In the genomic region with DNA sequence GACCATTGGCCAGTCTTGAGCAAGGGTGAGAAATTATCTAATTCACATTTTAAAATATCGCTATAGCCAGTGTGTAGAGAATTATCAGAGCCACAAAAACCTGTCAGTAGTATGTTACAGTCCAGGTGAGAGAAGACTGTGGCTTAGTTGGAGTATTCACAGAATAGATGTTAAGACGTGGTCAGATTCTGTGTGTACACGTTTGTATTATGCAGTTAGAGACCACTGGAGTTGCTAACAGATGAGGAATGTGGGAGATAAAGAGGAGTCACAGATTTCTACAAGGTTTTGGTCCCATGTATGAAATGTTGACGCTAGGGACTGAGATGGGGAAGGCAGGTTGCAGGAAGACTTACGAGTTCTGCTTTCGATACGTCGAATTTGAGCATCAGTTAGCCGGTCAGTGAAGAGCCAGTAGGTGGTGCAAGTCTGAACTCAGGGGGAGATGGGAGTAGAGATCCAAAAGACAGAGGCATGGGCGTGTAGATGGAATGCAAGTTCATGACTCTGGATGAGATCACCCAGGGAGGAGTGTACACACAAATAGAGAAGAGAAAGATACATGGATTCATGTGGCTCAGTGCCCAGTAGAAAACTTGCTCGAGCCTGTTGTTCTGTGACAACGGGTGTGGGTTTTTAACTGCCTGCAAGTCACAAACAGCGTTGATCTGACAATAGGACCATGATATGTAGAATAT, we compare ENCODE assay signal across 8 cellular contexts.
DNase-seq lines count a peak whose midpoint lies in the region; ATAC-seq and TF ChIP-seq lines count a peak whose summit lies in the region.

No MANE protein-coding gene starts in this region.

- DNase-seq in NCI-H2107 treated with DMSO at 0.1 percent for 48 hours (lab: John Stamatoyannopoulos, UW; ENCODE audit: unreplicated experiment) (peak; percentile 19), NCI-H2107 (lab: John Stamatoyannopoulos, UW) (no peak), WTC11 (ENCODE audit: low spot score) (peak; percentile 22), iPS DF 6.9 (ENCODE audit: low read depth, low spot score) (peak; percentile 11), upper lobe of left lung (peak in 1 of 2 donors; percentile 24)
- no peak for DNase-seq in activated T-helper 2 cell treated with anti-CD3 and anti-CD28 coated beads, Interferon-gamma antibody, Interleukin-2, Interleukin-4, amounts not matched to agents 10 μg/mL and 5 μg/mL and 100 μg/mL, durations not matched to agents 14 hours and 24 hours and 36 hours (ENCODE audit: low spot score)
- DNase-seq in activated T-cell treated with anti-CD3 and anti-CD28 coated beads, Interleukin-2, amount 50 U/mL, for 24 hours, result no peak

- H3K9me3 ChIP-seq in iPS DF 6.9 (ENCODE audit: control insufficient read depth, insufficient read depth, low read length) (no peaks in the 10 kb centered on the region), upper lobe of left lung (no peaks in the 10 kb centered on the region)

- intact Hi-C loops in activated T-helper 2 cell treated with anti-CD3 and anti-CD28 coated beads, Interferon-gamma antibody, Interleukin-2, Interleukin-4, amounts not matched to agents 10 μg/mL and 5 μg/mL and 100 μg/mL, durations not matched to agents 14 hours and 24 hours and 36 hours (cut with micrococcal nuclease), result no loop called here

- no peak overlapping the region for H3K27ac Mint-ChIP-seq in WTC11
- H3K27ac Mint-ChIP-seq in activated T-helper 2 cell treated with anti-CD3 and anti-CD28 coated beads, Interferon-gamma antibody, Interleukin-2, Interleukin-4, amounts not matched to agents 10 μg/mL and 5 μg/mL and 100 μg/mL, durations not matched to agents 14 hours and 24 hours and 36 hours, result no peak overlapping the region
- H3K27ac Mint-ChIP-seq in activated T-cell treated with anti-CD3 and anti-CD28 coated beads, Interleukin-2, amount 50 U/mL, for 24 hours, result no peak overlapping the region

- no CpG with 5 or more reads among the region's 13 CpGs for WGBS in iPS DF 6.9 (ENCODE audit: insufficient coverage, insufficient read length)
- WGBS in upper lobe of left lung, 2 donors, result 76 to 78% methylated on average over 13 of the region's 13 CpGs

- TF ChIP-seq EP300 in upper lobe of left lung (IDR thresholded peaks at IDR 0.05), result no peak

- H3K27me3 ChIP-seq in iPS DF 6.9 (ENCODE audit: control insufficient read depth, insufficient read depth, low read length) (0 out of 2 replicates have a peak, but pooled peaks cover 2% of the 10 kb centered on the region), upper lobe of left lung (no peaks in the 10 kb centered on the region)

- H3K4me1 Mint-ChIP-seq in WTC11, result no peaks in the 10 kb centered on the region
- H3K4me1 Mint-ChIP-seq in activated T-helper 2 cell treated with anti-CD3 and anti-CD28 coated beads, Interferon-gamma antibody, Interleukin-2, Interleukin-4, amounts not matched to agents 10 μg/mL and 5 μg/mL and 100 μg/mL, durations not matched to agents 14 hours and 24 hours and 36 hours (ENCODE audit: low read depth), result no peaks in the 10 kb centered on the region
- no peaks in the 10 kb centered on the region for H3K4me1 Mint-ChIP-seq in activated T-cell treated with anti-CD3 and anti-CD28 coated beads, Interleukin-2, amount 50 U/mL, for 24 hours (ENCODE audit: low read depth)

- POLR2A ChIA-PET in WTC11 (lab: Charles Lee), result no interaction called here

- H3K4me1 ChIP-seq in iPS DF 6.9 (ENCODE audit: control insufficient read depth, insufficient read depth, low read length) (no peaks in the 10 kb centered on the region), upper lobe of left lung (peaks cover 0 to 5% (median 1%) of the 10 kb centered on the region in 4 donors)

- no peaks in the 10 kb centered on the region for H3K27me3 Mint-ChIP-seq in WTC11 (ENCODE audit: low read depth)
- no peaks in the 10 kb centered on the region for H3K27me3 Mint-ChIP-seq in activated T-helper 2 cell treated with anti-CD3 and anti-CD28 coated beads, Interferon-gamma antibody, Interleukin-2, Interleukin-4, amounts not matched to agents 10 μg/mL and 5 μg/mL and 100 μg/mL, durations not matched to agents 14 hours and 24 hours and 36 hours (ENCODE audit: low read depth)
- no peaks in the 10 kb centered on the region for H3K27me3 Mint-ChIP-seq in activated T-cell treated with anti-CD3 and anti-CD28 coated beads, Interleukin-2, amount 50 U/mL, for 24 hours

- no peaks in the 10 kb centered on the region for H3K36me3 Mint-ChIP-seq in WTC11
- H3K36me3 Mint-ChIP-seq in activated T-helper 2 cell treated with anti-CD3 and anti-CD28 coated beads, Interferon-gamma antibody, Interleukin-2, Interleukin-4, amounts not matched to agents 10 μg/mL and 5 μg/mL and 100 μg/mL, durations not matched to agents 14 hours and 24 hours and 36 hours (ENCODE audit: low read depth), result no peaks in the 10 kb centered on the region
- no peaks in the 10 kb centered on the region for H3K36me3 Mint-ChIP-seq in activated T-cell treated with anti-CD3 and anti-CD28 coated beads, Interleukin-2, amount 50 U/mL, for 24 hours (ENCODE audit: low read depth)

- no peak for TF ChIP-seq CTCF in WTC11 (IDR thresholded peaks at IDR 0.05)
- no peak for TF ChIP-seq CTCF in upper lobe of left lung (IDR thresholded peaks at IDR 0.05)

- H3K36me3 ChIP-seq in iPS DF 6.9 (ENCODE audit: control insufficient read depth, insufficient read depth, low read length), result no peaks in the 10 kb centered on the region
- H3K36me3 ChIP-seq in upper lobe of left lung, result no peaks in the 10 kb centered on the region

- H3K4me3 ChIP-seq in iPS DF 6.9 (ENCODE audit: low read length) (no peak overlapping the region), upper lobe of left lung (no peak overlapping the region)

- CTCF ChIA-PET in WTC11 (lab: Charles Lee), result no interaction called here

- TF ChIP-seq POLR2A in upper lobe of left lung (IDR thresholded peaks at IDR 0.05), result no peak

- no peak overlapping the region for H3K27ac ChIP-seq in iPS DF 6.9 (ENCODE audit: low read length)
- no peak overlapping the region for H3K27ac ChIP-seq in upper lobe of left lung

- no peak overlapping the region for H3K4me3 Mint-ChIP-seq in WTC11
- no peak overlapping the region for H3K4me3 Mint-ChIP-seq in activated T-helper 2 cell treated with anti-CD3 and anti-CD28 coated beads, Interferon-gamma antibody, Interleukin-2, Interleukin-4, amounts not matched to agents 10 μg/mL and 5 μg/mL and 100 μg/mL, durations not matched to agents 14 hours and 24 hours and 36 hours (ENCODE audit: low read depth)
- no peak overlapping the region for H3K4me3 Mint-ChIP-seq in activated T-cell treated with anti-CD3 and anti-CD28 coated beads, Interleukin-2, amount 50 U/mL, for 24 hours

- ATAC-seq in WTC11 (peak; percentile 93), upper lobe of left lung (ENCODE audit: low FRiP score in 2 of 2) (peak; percentile 78 to 98), HG03045 (IDR thresholded peaks at IDR 0.05; ENCODE audit: unreplicated experiment) (no peak)

- no peaks in the 10 kb centered on the region for H3K9me3 Mint-ChIP-seq in WTC11
- H3K9me3 Mint-ChIP-seq in activated T-helper 2 cell treated with anti-CD3 and anti-CD28 coated beads, Interferon-gamma antibody, Interleukin-2, Interleukin-4, amounts not matched to agents 10 μg/mL and 5 μg/mL and 100 μg/mL, durations not matched to agents 14 hours and 24 hours and 36 hours, result peaks cover 9% of the 10 kb centered on the region
- H3K9me3 Mint-ChIP-seq in activated T-cell treated with anti-CD3 and anti-CD28 coated beads, Interleukin-2, amount 50 U/mL, for 24 hours, result peaks cover 2% of the 10 kb centered on the region

TF ChIP-seq in WTC11, 78 proteins besides CTCF, POLR2A, EP300 and RAD21:
- TF ChIP-seq MXD4 (CRISPR knock-in tag; IDR thresholded peaks at IDR 0.05; ENCODE audit: borderline replicate concordance), result no peak
- no peak for TF ChIP-seq ZNF219 (CRISPR knock-in tag; IDR thresholded peaks at IDR 0.05; ENCODE audit: borderline replicate concordance)

Comparison
In these comparisons a context has a peak if more than half of its experiments do, and no peak if none do; other contexts are left out.
1. DNase-seq: peak in NCI-H2107 treated with DMSO at 0.1 percent for 48 hours (single experiment), WTC11 (single experiment) and iPS DF 6.9 (single experiment); none in NCI-H2107 (single experiment), activated T-helper 2 cell treated with anti-CD3 and anti-CD28 coated beads, Interferon-gamma antibody, Interleukin-2, Interleukin-4, amounts not matched to agents 10 μg/mL and 5 μg/mL and 100 μg/mL, durations not matched to agents 14 hours and 24 hours and 36 hours (single experiment) and activated T-cell treated with anti-CD3 and anti-CD28 coated beads, Interleukin-2, amount 50 U/mL, for 24 hours (single experiment).